ENCODE assay signal across 19 cellular contexts in the genomic region with DNA sequence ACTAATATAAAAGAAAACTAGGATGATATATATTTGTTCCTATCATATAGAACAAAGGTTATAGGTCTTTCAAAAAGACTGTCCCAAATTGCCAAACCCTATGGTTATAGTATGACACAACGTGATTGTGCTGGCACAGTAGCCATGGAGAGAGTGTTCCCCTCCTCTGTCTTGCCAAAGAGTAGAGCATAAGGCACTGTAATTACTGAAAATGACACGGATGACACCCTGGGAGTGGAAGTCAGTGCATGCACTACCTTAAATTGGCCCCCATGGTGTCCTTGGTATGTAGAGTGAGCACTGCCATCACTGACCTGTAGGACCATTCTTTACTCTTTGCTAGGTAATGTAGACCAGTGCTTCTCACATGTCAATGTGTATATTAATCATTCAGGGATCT. TPM values are rescaled to one million over a fixed set of nuclear protein-coding genes. Genes with fewer than 3 reads are reported as not detected.
DNase-seq lines count a peak whose midpoint lies in the region; ATAC-seq, FAIRE-seq and TF ChIP-seq lines count a peak whose summit lies in the region.
"Not testable (repeated sequence)": the region's sequence is repeated elsewhere in the genome, so short reads cannot be mapped to it uniquely, and the experiment has no call there.
"Had no signal": no experiment of that assay in that cellular context is flagged by ENCODE, and none has a peak within 500 bp of the region (broad histone marks: within the 10 kb centered on the region; RNA-seq: fewer than 3 reads in every experiment).

No MANE protein-coding gene starts in this region.

- not testable (repeated sequence) for H2AFZ ChIP-seq in GM23338; HCT116 (ENCODE audit: low read depth, low read length, poor library complexity, severe bottlenecking)

- not testable (repeated sequence) for TF ChIP-seq CTCF in GM23338 (conservative IDR thresholded peaks at IDR 0.05; ENCODE audit: low read depth in 2 of 2); HCT116 (IDR thresholded peaks at IDR 0.05 in 2 of 3, conservative IDR thresholded peaks at IDR 0.05 in 1 of 3; ENCODE audit: borderline replicate concordance in 1 of 3, insufficient read depth in 1 of 3, low read depth in 2 of 3, low read length in 2 of 3); WTC11 (IDR thresholded peaks at IDR 0.05); foreskin keratinocyte (conservative IDR thresholded peaks at IDR 0.05); lower lobe of right lung (IDR thresholded peaks at IDR 0.05); upper lobe of right lung (IDR thresholded peaks at IDR 0.05)

- H4K20me1 ChIP-seq in GM23338 (replicated peaks; ENCODE audit: insufficient read depth); HCT116 (ENCODE audit: insufficient read depth): not testable (repeated sequence)

- not testable (repeated sequence) for H3K36me3 Mint-ChIP-seq in GM23338 (ENCODE audit: low read depth); WTC11

- not testable (repeated sequence) for H3K4me1 ChIP-seq in GM23338 (ENCODE audit: insufficient read depth); HCT116 (ENCODE audit: control insufficient read depth in 1 of 2, insufficient read depth in 2 of 2, low read length in 2 of 2); foreskin keratinocyte; lower lobe of right lung; upper lobe of right lung

- H3K27ac ChIP-seq in GM23338 (ENCODE audit: low read depth); HCT116 (ENCODE audit: low read depth, low read length); foreskin keratinocyte; lower lobe of right lung; upper lobe of right lung: not testable (repeated sequence)

- POLR2A ChIA-PET in HCT116 (lab: Charles Lee); WTC11 (lab: Charles Lee): not testable (repeated sequence)

- TF ChIP-seq RAD21 in HCT116 (IDR thresholded peaks at IDR 0.05; ENCODE audit: low read depth), result not testable (repeated sequence)

- H3K27me3 ChIP-seq in GM23338 (ENCODE audit: insufficient read depth); HCT116 (ENCODE audit: insufficient read depth, low read length); foreskin keratinocyte; lower lobe of right lung (ENCODE audit: low read depth); upper lobe of right lung: not testable (repeated sequence)

- not testable (repeated sequence) for H3K9me3 Mint-ChIP-seq in GM23338; WTC11; stimulated activated naive CD8-positive, alpha-beta T cell treated with anti-CD3 and anti-CD28 coated beads, Interleukin-15, amount 100 ng/mL, for 72 hours

- H3K9me2 ChIP-seq in GM23338 (ENCODE audit: insufficient read depth); HCT116 (ENCODE audit: insufficient read depth): not testable (repeated sequence)

- not testable (repeated sequence) for H3K27me3 Mint-ChIP-seq in GM23338 (ENCODE audit: insufficient read depth, low read depth, poor library complexity); WTC11 (ENCODE audit: low read depth); stimulated activated naive CD8-positive, alpha-beta T cell treated with anti-CD3 and anti-CD28 coated beads, Interleukin-15, amount 100 ng/mL, for 72 hours

- not testable (repeated sequence) for H3K27ac Mint-ChIP-seq in GM23338; WTC11; stimulated activated naive CD8-positive, alpha-beta T cell treated with anti-CD3 and anti-CD28 coated beads, Interleukin-15, amount 100 ng/mL, for 72 hours

- H3F3A ChIP-seq in GM23338 (replicated peaks; ENCODE audit: low read depth), result not testable (repeated sequence)

- RAD21 ChIA-PET in HCT116 (lab: Charles Lee; ENCODE audit: low non-redundant PET in 1 of 2, low total read pairs in 2 of 2, uncharacterized antibody in 2 of 2, unreplicated experiment in 2 of 2), result not testable (repeated sequence)

- peak; percentile 82 for FAIRE-seq in GM12891 (lab: Jason Lieb, UNC)

- intact Hi-C loops in HCT116 (cut with micrococcal nuclease); lower lobe of right lung (cut with DNase I); upper lobe of right lung (cut with DNase I): not testable (repeated sequence)

- not testable (repeated sequence) for TF ChIP-seq POLR2A in GM12891 (IDR thresholded peaks at IDR 0.05; ENCODE audit: low read depth, low read length); HCT116 (IDR thresholded peaks at IDR 0.05; ENCODE audit: borderline replicate concordance, extremely low read depth, insufficient read depth, insufficient read length)

- not testable (repeated sequence) for BruUV-seq in HCT116 (replicated peaks; lab: Mats Ljungman, UMichigan)

- not testable (repeated sequence) for H3K36me3 ChIP-seq in GM23338 (ENCODE audit: insufficient read depth); HCT116 (ENCODE audit: control insufficient read depth in 1 of 2, insufficient read depth in 2 of 2, low read length in 2 of 2); lower lobe of right lung; upper lobe of right lung

- not testable (repeated sequence) for H3K4me1 Mint-ChIP-seq in GM23338; WTC11; stimulated activated naive CD8-positive, alpha-beta T cell treated with anti-CD3 and anti-CD28 coated beads, Interleukin-15, amount 100 ng/mL, for 72 hours

- CTCF ChIA-PET in HCT116 (lab: Charles Lee); WTC11 (lab: Charles Lee): not testable (repeated sequence)

- not testable (repeated sequence) for H3K9me3 ChIP-seq in HCT116 (ENCODE audit: control insufficient read depth in 1 of 2, insufficient read depth in 1 of 2, low read depth in 1 of 2, low read length in 2 of 2); lower lobe of right lung; upper lobe of right lung

- not testable (repeated sequence) for H3K79me2 ChIP-seq in GM23338 (replicated peaks; ENCODE audit: insufficient read depth); HCT116 (ENCODE audit: insufficient read depth, low read length)

- not testable (repeated sequence) for H3K4me3 ChIP-seq in GM23338; HCT116 (replicated peaks in 1 of 2; ENCODE audit: low read depth in 1 of 2, low read length in 2 of 2); lower lobe of right lung; upper lobe of right lung

- not testable (repeated sequence) for DNase-seq in GM12891 (ENCODE audit: insufficient read length, low spot score); GM23338 (ENCODE audit: low spot score); HCT116 (ENCODE audit: low read depth, low spot score); WTC11 (ENCODE audit: low spot score); foreskin keratinocyte; lower lobe of right lung; stimulated activated naive CD8-positive, alpha-beta T cell treated with anti-CD3 and anti-CD28 coated beads, Interleukin-15, amount 100 ng/mL, for 72 hours; upper lobe of right lung

- not testable (repeated sequence) for H3K4me3 Mint-ChIP-seq in GM23338; WTC11; stimulated activated naive CD8-positive, alpha-beta T cell treated with anti-CD3 and anti-CD28 coated beads, Interleukin-15, amount 100 ng/mL, for 72 hours

- H3K9ac ChIP-seq in HCT116 (ENCODE audit: low read length), result not testable (repeated sequence)

- peak; percentile 27; the same call in 2 of the 3 replicates for ATAC-seq in GM23338
- ATAC-seq in HCT116, result peak; percentile 66; the same call in 1 of the 2 replicates
- peak; percentile 24 for ATAC-seq in WTC11
- ATAC-seq in foreskin keratinocyte, result peak; percentile 19
- peak; percentile 60 to 78 for ATAC-seq in lower lobe of right lung
- ATAC-seq in stimulated activated naive CD8-positive, alpha-beta T cell treated with anti-CD3 and anti-CD28 coated beads, Interleukin-15, amount 100 ng/mL, for 72 hours, result peak; percentile 39
- peak; percentile 86 for ATAC-seq in upper lobe of right lung

- H3K4me2 ChIP-seq in GM23338; HCT116 (ENCODE audit: low read length): not testable (repeated sequence)

RNA-seq across cellular contexts. Expression of gene OR2A1, which starts 7.1 kb away (rescaled TPM):
- polyA plus RNA-seq in GM12891 (2012; ENCODE audit: low read depth, missing spikeins), result 0.39 TPM
- total RNA-seq in GM23338 (2014; rRNA removed; shearing (Covaris generic)), result 0.10 TPM in 1 of 2 replicates, not detected in the other
- polyA plus RNA-seq in GM23338 (2016; fragmentation: Nextera tagmentation; extraction: Ambion mirVana), result 1.2 and 1.6 TPM in 2 replicates
- total RNA-seq in HCT116 (2021; ENCODE audit: unreplicated experiment), result not detected
- 0.13 and 0.14 TPM in 2 replicates for polyA plus RNA-seq in HCT116 (2012)
- total RNA-seq in WTC11 (2021), result 0.15 to 0.27 TPM in 2 of 3 replicates, not detected in the other
- not detected in 2 replicates for total RNA-seq in foreskin keratinocyte
- polyA plus RNA-seq in foreskin keratinocyte, result not detected in 2 replicates
- total RNA-seq in lower lobe of right lung, result 0.15 TPM
- total RNA-seq in upper lobe of right lung, result not detected
- total RNA-seq: A172; B cell; Caco-2; Calu3; CD4-positive, alpha-beta memory T cell; CD4-positive, CD25-positive, alpha-beta regulatory T cell; CD8-positive, alpha-beta memory T cell; CD8-positive, alpha-beta T cell had no signal
- polyA plus RNA-seq: A549; AG04450; CD14-positive monocyte; CD8-positive, alpha-beta memory T cell had no signal

RNA-seq across cellular contexts. Expression of gene CTAGE8, which starts 36.1 kb away (rescaled TPM):
- polyA plus RNA-seq in GM12891 (2012; ENCODE audit: low read depth, missing spikeins), result 0.31 TPM
- 0.52 and 1.4 TPM in 2 replicates for total RNA-seq in GM23338 (2014; rRNA removed; shearing (Covaris generic))
- polyA plus RNA-seq in GM23338 (2016; fragmentation: Nextera tagmentation; extraction: Ambion mirVana) (1.3 and 3.1 TPM in 2 replicates), foreskin keratinocyte (2.1 and 3.3 TPM in 2 replicates)
- total RNA-seq in HCT116 (2021; ENCODE audit: unreplicated experiment) (6.1 TPM), WTC11 (2021) (5.6 to 8.4 TPM (median 7.9 TPM) in 3 replicates), foreskin keratinocyte (4.7 and 5.1 TPM in 2 replicates), lower lobe of right lung (4.2 TPM), upper lobe of right lung (4.9 TPM)
- 2.8 and 4.5 TPM in 2 replicates for polyA plus RNA-seq in HCT116 (2012)
- total RNA-seq: A172; CD4-positive, CD25-positive, alpha-beta regulatory T cell had no signal
- polyA plus RNA-seq: CD14-positive monocyte had no signal

RNA-seq across cellular contexts. Expression of gene OR2A7, which starts 40.6 kb away (rescaled TPM):
- polyA plus RNA-seq in GM12891 (2012; ENCODE audit: low read depth, missing spikeins), result 0.51 TPM
- total RNA-seq in GM23338 (2014; rRNA removed; shearing (Covaris generic)), result 1.6 and 2.2 TPM in 2 replicates
- polyA plus RNA-seq in GM23338 (2016; fragmentation: Nextera tagmentation; extraction: Ambion mirVana) (1.7 and 3.2 TPM in 2 replicates), foreskin keratinocyte (1.0 and 2.5 TPM in 2 replicates)
- total RNA-seq in HCT116 (2021; ENCODE audit: unreplicated experiment) (8.1 TPM), WTC11 (2021) (6.3 to 9.9 TPM (median 9.4 TPM) in 3 replicates), foreskin keratinocyte (3.3 and 11.6 TPM in 2 replicates), lower lobe of right lung (12.1 TPM), upper lobe of right lung (13.9 TPM)
- 6.9 and 7.0 TPM in 2 replicates for polyA plus RNA-seq in HCT116 (2012)
- total RNA-seq: A172 had no signal
- polyA plus RNA-seq: A549, AG04450, CD14-positive monocyte had no signal

RNA-seq across cellular contexts. Expression of gene ARHGEF5, which starts 50.0 kb away (rescaled TPM):
- polyA plus RNA-seq in GM12891 (2012; ENCODE audit: low read depth, missing spikeins), result 4.8 TPM
- total RNA-seq in GM23338 (2014; rRNA removed; shearing (Covaris generic)), result 27.1 and 27.3 TPM in 2 replicates
- polyA plus RNA-seq in GM23338 (2016; fragmentation: Nextera tagmentation; extraction: Ambion mirVana), result 10.2 TPM in 2 replicates
- 44.2 TPM for total RNA-seq in HCT116 (2021; ENCODE audit: unreplicated experiment)
- polyA plus RNA-seq in HCT116 (2012), result 34.1 and 35.2 TPM in 2 replicates
- total RNA-seq in WTC11 (2021), result 80.1 to 115 TPM (median 104 TPM) in 3 replicates
- 34.8 and 43.8 TPM in 2 replicates for total RNA-seq in foreskin keratinocyte
- 25.4 and 27.9 TPM in 2 replicates for polyA plus RNA-seq in foreskin keratinocyte
- total RNA-seq in lower lobe of right lung, result 39.5 TPM
- total RNA-seq in upper lobe of right lung, result 36.9 TPM
- total RNA-seq: A172 had no signal

Comparison
In these comparisons a context has a peak if more than half of its experiments do, and no peak if none do; other contexts are left out.
1. ATAC-seq: peak in every context shown above with its lines; median percentile 86 in upper lobe of right lung; 69 in lower lobe of right lung; 66 in HCT116; 39 in stimulated activated naive CD8-positive, alpha-beta T cell treated with anti-CD3 and anti-CD28 coated beads, Interleukin-15, amount 100 ng/mL, for 72 hours; 27 in GM23338; 24 in WTC11; 19 in foreskin keratinocyte.